28 cellular contexts compared by ENCODE assay signal in the genomic region with DNA sequence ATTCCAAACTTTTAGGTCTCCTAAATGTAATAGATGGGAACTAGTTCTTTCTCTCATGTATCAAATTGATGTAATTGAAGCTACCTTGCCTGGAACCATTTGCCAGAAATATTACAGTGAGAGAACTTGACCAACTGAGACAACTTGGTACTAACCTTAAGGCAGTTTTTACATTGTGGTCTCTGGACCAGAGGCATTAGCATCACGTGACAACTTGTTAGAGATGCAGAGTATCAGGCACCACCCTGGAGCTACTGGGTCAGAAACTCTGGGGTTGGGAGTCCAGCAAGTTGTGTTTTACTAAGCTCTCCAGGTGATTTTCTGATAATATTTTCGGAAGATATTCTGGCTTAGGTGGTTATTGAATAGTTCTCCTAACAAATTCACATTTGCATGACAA.
"Had no signal": no experiment of that assay in that cellular context is flagged by ENCODE, and none has a peak within 500 bp of the region (broad histone marks: within the 10 kb centered on the region; RNA-seq: fewer than 3 reads in every experiment).

No MANE protein-coding gene starts in this region.

- FAIRE-seq: urothelium cell line had no signal

- H3K27ac ChIP-seq: stomach, suprapubic skin, testis, thoracic aorta, thyroid gland, tibial artery, tibial nerve, transverse colon, upper lobe of left lung, upper lobe of right lung, uterus, vagina had no signal

- H3K4me3 ChIP-seq: stomach, suprapubic skin, testis, thoracic aorta, thyroid gland, tibial artery, tibial nerve, transverse colon, upper lobe of left lung, upper lobe of right lung, uterus, vagina had no signal

- H3K9me3 Mint-ChIP-seq: stimulated activated naive CD8-positive, alpha-beta T cell treated with anti-CD3 and anti-CD28 coated beads, Interleukin-15, Interleukin-2, amounts not matched to agents 100 ng/mL and 50 ng/mL, for 24 hours had no signal

- DNase-seq: stimulated activated CD4-positive, alpha-beta T cell treated with anti-CD3 and anti-CD28 coated beads, Interleukin-2, amount 100 ng/mL, for 48 hours; stimulated activated CD4-positive, alpha-beta T cell treated with anti-CD3 and anti-CD28 coated beads, Interleukin-4, amount 100 ng/mL, for 1 hour; stimulated activated CD4-positive, alpha-beta T cell treated with anti-CD3 and anti-CD28 coated beads, Interleukin-4, amount 100 ng/mL, for 24 hours; stimulated activated CD4-positive, alpha-beta T cell treated with anti-CD3 and anti-CD28 coated beads, Interleukin-4, amount 100 ng/mL, for 4 hours; stimulated activated CD8-positive, alpha-beta memory T cell treated with anti-CD3 and anti-CD28 coated beads, Interleukin-4, amount 100 ng/mL, for 48 hours; stimulated activated naive B cell treated with anti-CD40 and anti-IgM and Interleukin-4, amounts not matched to agents 10 μg/mL and 1 μg/mL and 100 μg/mL, for 72 hours; stimulated activated naive CD4-positive, alpha-beta T cell; stimulated activated naive CD4-positive, alpha-beta T cell treated with Interleukin-2 at 50 U/mL for 16 hours; stimulated activated naive CD8-positive, alpha-beta T cell treated with anti-CD3 and anti-CD28 coated beads, Interleukin-15, Interleukin-2, amounts not matched to agents 100 U/mL and 50 U/mL, for 24 hours; stomach; substantia nigra; testis; thyroid gland; tibial artery; transverse colon; trophoblast cell; upper lobe of left lung; upper lobe of right lung; uterus had no signal

- H3K4me1 ChIP-seq: suprapubic skin, testis, thyroid gland, tibial artery, tibial nerve, transverse colon, upper lobe of left lung, upper lobe of right lung, uterus, vagina had no signal

- H3K4me1 Mint-ChIP-seq: stimulated activated effector memory CD8-positive, alpha-beta T cell treated with anti-CD3 and anti-CD28 coated beads, Interleukin-12 subunit alpha, Interleukin-12 subunit beta, amount 100 ng/mL, for 72 hours; stimulated activated memory B cell treated with anti-CD40 and anti-IgM and Interleukin-4, amounts not matched to agents 10 μg/mL and 1 μg/mL and 100 μg/mL, for 72 hours; stimulated activated naive B cell treated with anti-CD40 and anti-IgM and Interleukin-4, amounts not matched to agents 10 μg/mL and 1 μg/mL and 100 μg/mL, for 72 hours had no signal

- H3K27me3 Mint-ChIP-seq: stimulated activated memory B cell treated with anti-CD40 and anti-IgM and Interleukin-4, amounts not matched to agents 10 μg/mL and 1 μg/mL and 100 μg/mL, for 72 hours; stimulated activated naive B cell treated with anti-CD40 and anti-IgM and Interleukin-4, amounts not matched to agents 10 μg/mL and 1 μg/mL and 100 μg/mL, for 72 hours; stimulated activated naive CD8-positive, alpha-beta T cell treated with anti-CD3 and anti-CD28 coated beads, Interleukin-15, Interleukin-2, amounts not matched to agents 100 ng/mL and 50 ng/mL, for 24 hours; type B pancreatic cell had no signal

- H3K27me3 ChIP-seq: stomach, suprapubic skin, testis, thyroid gland, tibial artery, tibial nerve, transverse colon, upper lobe of left lung, upper lobe of right lung, uterus, vagina had no signal

- H3K4me3 Mint-ChIP-seq: stimulated activated effector memory CD8-positive, alpha-beta T cell treated with anti-CD3 and anti-CD28 coated beads, Interleukin-12 subunit alpha, Interleukin-12 subunit beta, amount 100 ng/mL, for 72 hours; stimulated activated memory B cell treated with anti-CD40 and anti-IgM and Interleukin-4, amounts not matched to agents 10 μg/mL and 1 μg/mL and 100 μg/mL, for 72 hours; stimulated activated naive B cell treated with anti-CD40 and anti-IgM and Interleukin-4, amounts not matched to agents 10 μg/mL and 1 μg/mL and 100 μg/mL, for 72 hours; stimulated activated naive CD8-positive, alpha-beta T cell treated with anti-CD3 and anti-CD28 coated beads, Interleukin-15, Interleukin-2, amounts not matched to agents 100 ng/mL and 50 ng/mL, for 24 hours; type B pancreatic cell had no signal

- H3K27ac Mint-ChIP-seq: stimulated activated effector memory CD8-positive, alpha-beta T cell treated with anti-CD3 and anti-CD28 coated beads, Interleukin-12 subunit alpha, Interleukin-12 subunit beta, amount 100 ng/mL, for 72 hours; stimulated activated memory B cell treated with anti-CD40 and anti-IgM and Interleukin-4, amounts not matched to agents 10 μg/mL and 1 μg/mL and 100 μg/mL, for 72 hours; stimulated activated naive B cell treated with anti-CD40 and anti-IgM and Interleukin-4, amounts not matched to agents 10 μg/mL and 1 μg/mL and 100 μg/mL, for 72 hours; stimulated activated naive CD8-positive, alpha-beta T cell treated with anti-CD3 and anti-CD28 coated beads, Interleukin-15, Interleukin-2, amounts not matched to agents 100 ng/mL and 50 ng/mL, for 24 hours; type B pancreatic cell had no signal

- H3K9me3 ChIP-seq: stomach, suprapubic skin, testis, thoracic aorta, thyroid gland, tibial artery, tibial nerve, transverse colon, upper lobe of left lung, upper lobe of right lung, uterus, vagina had no signal

- H3K36me3 ChIP-seq: stomach, suprapubic skin, thoracic aorta, thyroid gland, tibial artery, tibial nerve, transverse colon, upper lobe of left lung, upper lobe of right lung, uterus, vagina had no signal

- ATAC-seq: stimulated activated effector memory CD8-positive, alpha-beta T cell treated with anti-CD3 and anti-CD28 coated beads, Interleukin-12 subunit alpha, Interleukin-12 subunit beta, amount 100 ng/mL, for 72 hours; stimulated activated memory B cell treated with anti-CD40 and anti-IgM and Interleukin-4, amounts not matched to agents 10 μg/mL and 1 μg/mL and 100 μg/mL, for 72 hours; stimulated activated naive B cell treated with anti-CD40 and anti-IgM and Interleukin-4, amounts not matched to agents 10 μg/mL and 1 μg/mL and 100 μg/mL, for 72 hours; stimulated activated naive CD8-positive, alpha-beta T cell treated with anti-CD3 and anti-CD28 coated beads, Interleukin-15, Interleukin-2, amounts not matched to agents 100 U/mL and 50 U/mL, for 24 hours; upper lobe of right lung had no signal
